Comparison of ENCODE assay signal across 17 cellular contexts in the genomic region with DNA sequence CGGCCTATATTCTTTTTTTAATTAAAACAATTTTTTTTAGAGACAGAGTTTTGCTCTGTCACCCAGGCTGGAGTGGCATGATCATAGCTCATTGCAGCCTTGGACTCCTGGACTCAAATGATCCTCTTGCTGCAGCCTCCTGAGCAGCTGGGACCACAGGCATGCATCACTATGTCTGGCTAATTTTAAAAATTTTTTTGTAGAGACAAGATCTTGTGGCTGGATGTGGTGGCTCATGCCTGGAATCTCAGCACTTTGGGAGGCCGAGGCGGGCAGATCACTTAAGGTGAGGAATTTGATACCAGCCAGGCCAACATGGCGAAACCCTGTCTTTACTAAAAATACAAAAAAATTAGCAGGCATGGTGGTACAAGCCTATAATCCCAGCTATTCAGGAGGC. TPM values are rescaled to one million over a fixed set of nuclear protein-coding genes. Genes with fewer than 3 reads are reported as not detected.
DNase-seq lines count a peak whose midpoint lies in the region; ATAC-seq and TF ChIP-seq lines count a peak whose summit lies in the region.
"Had no signal": no experiment of that assay in that cellular context is flagged by ENCODE, and none has a peak within 500 bp of the region (broad histone marks: within the 10 kb centered on the region; RNA-seq: fewer than 3 reads in every experiment).

No MANE protein-coding gene starts in this region.

- intact Hi-C loops in lower leg skin (cut with DNase I; ENCODE audit: low total_unique reads) = no loop called here

- H3K27me3 ChIP-seq in trophoblast cell (ENCODE audit: insufficient read depth, low read length) = no peaks in the 10 kb centered on the region

- H3K23ac ChIP-seq in trophoblast cell (ENCODE audit: low read length) = no peak overlapping the region

- H3K27ac Mint-ChIP-seq in activated naive CD8-positive, alpha-beta T cell treated with anti-CD3 and anti-CD28 coated beads for 36 hours = no peak overlapping the region
- H3K27ac Mint-ChIP-seq: CD4-positive, alpha-beta memory T cell; HFFc6 had no signal

- no peaks in the 10 kb centered on the region for H3K36me3 Mint-ChIP-seq in activated naive CD8-positive, alpha-beta T cell treated with anti-CD3 and anti-CD28 coated beads for 36 hours
- H3K36me3 Mint-ChIP-seq: CD4-positive, alpha-beta memory T cell had no signal

- DNase-seq in M059J (ENCODE audit: low read depth) = peak; percentile 14
- DNase-seq in ecto neural progenitor cell (ENCODE audit: low spot score) = peak; percentile 34
- peak; percentile 32 for DNase-seq in myocyte (ENCODE audit: low read depth)
- peak; percentile 76 to 84 for DNase-seq in trophoblast cell
- DNase-seq in caudate nucleus (lab: John Stamatoyannopoulos, UW) = no peak
- no peak for DNase-seq in lower leg skin (ENCODE audit: low spot score in 2 of 2)
- no peak for DNase-seq in activated naive CD8-positive, alpha-beta T cell treated with anti-CD3 and anti-CD28 coated beads for 36 hours
- DNase-seq: C1 segment of cervical spinal cord; Calu3; CD4-positive, alpha-beta memory T cell; COR-L47; DMS53; DMS79 treated with DMSO at 0.1 percent for 48 hours; GOT3; HFFc6 had no signal

- H2BK12ac ChIP-seq in trophoblast cell (ENCODE audit: low read length) = no peak overlapping the region

- H2AFZ ChIP-seq in trophoblast cell (ENCODE audit: insufficient read depth, low read length, poor library complexity) = no peak overlapping the region

- H3K27ac ChIP-seq in trophoblast cell (ENCODE audit: low read depth, low read length) = no peak overlapping the region
- H3K27ac ChIP-seq in caudate nucleus (ENCODE audit: low read depth, low read length) = no peak overlapping the region

- H3K36me3 ChIP-seq in trophoblast cell (ENCODE audit: control insufficient read depth in 1 of 2, insufficient read depth in 2 of 2, low read length in 2 of 2) = no peaks in the 10 kb centered on the region
- H3K36me3 ChIP-seq: HAP-1 had no signal

- H3K27me3 Mint-ChIP-seq in activated naive CD8-positive, alpha-beta T cell treated with anti-CD3 and anti-CD28 coated beads for 36 hours = no peaks in the 10 kb centered on the region

- TF ChIP-seq CTCF in lower leg skin (IDR thresholded peaks at IDR 0.05) = no peak

- H4K12ac ChIP-seq in trophoblast cell (ENCODE audit: low read depth, low read length) = no peak overlapping the region

- H4K91ac ChIP-seq in trophoblast cell (ENCODE audit: low read depth, low read length) = no peak overlapping the region

- WGBS in trophoblast cell (ENCODE audit: extremely low coverage, insufficient coverage, insufficient read length) = no CpG with 5 or more reads among the region's 4 CpGs
- 91 to 98% methylated on average over 4 of the region's 4 CpGs for WGBS in lower leg skin, 2 donors

- H3K18ac ChIP-seq in trophoblast cell (ENCODE audit: low read length) = no peak overlapping the region

- no peak for ATAC-seq in HG03439 (IDR thresholded peaks at IDR 0.05; ENCODE audit: unreplicated experiment)

- H3K9ac ChIP-seq in trophoblast cell (ENCODE audit: low read length) = no peak overlapping the region

- H3K79me2 ChIP-seq in trophoblast cell (ENCODE audit: control insufficient read depth, insufficient read depth, low read length, poor library complexity) = no peaks in the 10 kb centered on the region

- H3K4me3 Mint-ChIP-seq in activated naive CD8-positive, alpha-beta T cell treated with anti-CD3 and anti-CD28 coated beads for 36 hours = no peak overlapping the region
- H3K4me3 Mint-ChIP-seq: CD4-positive, alpha-beta memory T cell; HFFc6 had no signal

- H2AK5ac ChIP-seq in trophoblast cell (ENCODE audit: low read length) = no peak overlapping the region

- H3K4me2 ChIP-seq in trophoblast cell (ENCODE audit: low read length) = no peak overlapping the region

- no peak overlapping the region for H2BK5ac ChIP-seq in trophoblast cell (ENCODE audit: low read depth, low read length, poor library complexity)

- H3K4me1 ChIP-seq in trophoblast cell (ENCODE audit: control insufficient read depth in 1 of 2, insufficient read depth in 2 of 2, low read length in 2 of 2) = no peaks in the 10 kb centered on the region
- H3K4me1 ChIP-seq: HAP-1 had no signal

- H2BK120ac ChIP-seq in trophoblast cell (ENCODE audit: insufficient read depth, low read length, poor library complexity) = no peak overlapping the region

- H3K4me3 ChIP-seq in trophoblast cell (ENCODE audit: low read depth, low read length) = no peak overlapping the region
- H3K4me3 ChIP-seq in lower leg skin (ENCODE audit: low read depth, poor library complexity, severe bottlenecking) = no peak overlapping the region
- H3K4me3 ChIP-seq: HAP-1 had no signal

- H3K14ac ChIP-seq in trophoblast cell (ENCODE audit: low read length) = no peak overlapping the region

- no peaks in the 10 kb centered on the region for H3K9me3 Mint-ChIP-seq in activated naive CD8-positive, alpha-beta T cell treated with anti-CD3 and anti-CD28 coated beads for 36 hours
- H3K9me3 Mint-ChIP-seq: HFFc6 had no signal

- H4K8ac ChIP-seq in trophoblast cell (ENCODE audit: low read depth, low read length) = no peak overlapping the region

- H3K79me1 ChIP-seq in trophoblast cell (ENCODE audit: low read length) = no peaks in the 10 kb centered on the region

- no peaks in the 10 kb centered on the region for H3K4me1 Mint-ChIP-seq in activated naive CD8-positive, alpha-beta T cell treated with anti-CD3 and anti-CD28 coated beads for 36 hours
- H3K4me1 Mint-ChIP-seq: CD4-positive, alpha-beta memory T cell had no signal

- no peak for TF ChIP-seq POLR2A in lower leg skin (IDR thresholded peaks at IDR 0.05)

- peaks cover 3% of the 10 kb centered on the region for H3K9me3 ChIP-seq in trophoblast cell (ENCODE audit: insufficient read depth, low read depth, low read length)
- H3K9me3 ChIP-seq: HAP-1 had no signal

- H3K4ac ChIP-seq in trophoblast cell (ENCODE audit: low read depth, low read length) = no peak overlapping the region

RNA-seq across cellular contexts. Expression of gene MSI2, which starts 54.8 kb away (rescaled TPM):
- total RNA-seq in M059J (2014; rRNA removed; shearing (Covaris generic)) = 16.1 and 28.6 TPM in 2 replicates
- total RNA-seq in myocyte (115 and 126 TPM in 2 replicates), lower leg skin (10 to 100 TPM in 3 of 4 donors, 1 to 10 TPM in 1; 9.9 to 18.5 (median 13.8) TPM)
- 95.2 TPM for polyA plus RNA-seq in myocyte (2012)
- 41.6 and 44.9 TPM in 2 replicates for polyA plus RNA-seq in trophoblast cell (2013)
- total RNA-seq in activated naive CD8-positive, alpha-beta T cell treated with anti-CD3 and anti-CD28 coated beads for 36 hours = 10 to 100 TPM; 48.0 to 49.4 TPM

Comparison
In these comparisons a context has a peak if more than half of its experiments do, and no peak if none do; other contexts are left out.
1. DNase-seq: peak in M059J (single experiment), ecto neural progenitor cell (single experiment), myocyte (single experiment) and trophoblast cell (2 of 2); none in caudate nucleus (0 of 61), lower leg skin (0 of 2) and activated naive CD8-positive, alpha-beta T cell treated with anti-CD3 and anti-CD28 coated beads for 36 hours (single experiment).